In the genomic region with DNA sequence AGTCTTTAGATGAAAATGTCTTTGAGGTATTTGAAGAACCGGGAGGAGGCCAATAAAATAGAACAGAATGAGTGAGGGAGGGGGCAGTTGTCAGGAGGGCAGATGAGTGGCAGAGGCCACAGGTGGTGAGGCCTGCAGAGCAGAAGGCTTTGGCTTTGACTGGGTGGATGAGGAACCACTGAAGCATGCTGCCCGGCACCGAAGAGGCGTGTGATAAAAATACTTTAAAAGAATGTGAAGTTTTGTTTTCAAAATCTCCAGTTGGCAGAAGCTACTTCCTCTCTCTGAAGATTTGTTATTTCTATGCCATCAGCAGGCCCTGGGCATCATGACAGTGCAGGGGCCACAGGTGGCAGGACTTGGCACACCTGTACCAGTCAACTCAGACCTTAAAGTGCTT, we compare ENCODE assay signal across 15 cellular contexts. TPM values are rescaled to one million over a fixed set of nuclear protein-coding genes. Genes with fewer than 3 reads are reported as not detected.
A peak's percentile ranks its signal among the peaks of the same experiment; 100 is the strongest.
DNase-seq lines count a peak whose midpoint lies in the region; ATAC-seq and TF ChIP-seq lines count a peak whose summit lies in the region.
"Had no signal": no experiment of that assay in that cellular context is flagged by ENCODE, and none has a peak within 500 bp of the region (broad histone marks: within the 10 kb centered on the region; RNA-seq: fewer than 3 reads in every experiment).

No MANE protein-coding gene starts in this region.

- peak overlapping the region in 7 of 8 donors; percentile 16 to 71 (median 49) for H3K27ac ChIP-seq in spleen

- TF ChIP-seq POLR2A in spleen (IDR thresholded peaks at IDR 0.05), result no peak

- intact Hi-C loops in activated CD4-positive, alpha-beta memory T cell treated with anti-CD3 and anti-CD28 coated beads for 36 hours (cut with micrococcal nuclease), result no loop called here
- intact Hi-C loops in spleen (cut with DNase I; ENCODE audit: low total_unique reads), result no loop called here

- CTCF ChIA-PET in activated CD4-positive, alpha-beta memory T cell treated with anti-CD3 and anti-CD28 coated beads for 36 hours (lab: Charles Lee), result no interaction called here
- CTCF ChIA-PET in activated CD4-positive, alpha-beta memory T cell treated with anti-CD3 and anti-CD28 coated beads, Interleukin-2, amount 10 ng/mL, durations not matched to agents 7 days and 5 days (lab: Charles Lee), result no interaction called here

- peak; percentile 50 for ATAC-seq in HG02938 (IDR thresholded peaks at IDR 0.05; ENCODE audit: unreplicated experiment)
- ATAC-seq in GM18873 (IDR thresholded peaks at IDR 0.05; ENCODE audit: low FRiP score, unreplicated experiment), result no peak
- ATAC-seq: PC-3 had no signal

- H3K4me1 ChIP-seq in spleen, result peaks cover 0 to 18% (median 4%) of the 10 kb centered on the region in 6 donors

- peaks cover 5% of the 10 kb centered on the region for H3K4me1 Mint-ChIP-seq in activated CD4-positive, alpha-beta memory T cell treated with anti-CD3 and anti-CD28 coated beads for 36 hours (ENCODE audit: low read depth)
- H3K4me1 Mint-ChIP-seq in activated CD4-positive, alpha-beta memory T cell treated with anti-CD3 and anti-CD28 coated beads, Interleukin-2, amount 10 ng/mL, durations not matched to agents 7 days and 5 days, result peaks cover under 1% of the 10 kb centered on the region

- TF ChIP-seq CTCF in spleen (IDR thresholded peaks at IDR 0.05 in 8 of 11, conservative IDR thresholded peaks at IDR 0.05 in 3 of 11), result no peak

- no peaks in the 10 kb centered on the region for H3K36me3 ChIP-seq in spleen
- H3K36me3 ChIP-seq: tibial nerve had no signal

- H3K36me3 Mint-ChIP-seq in activated CD4-positive, alpha-beta memory T cell treated with anti-CD3 and anti-CD28 coated beads for 36 hours, result no peaks in the 10 kb centered on the region
- H3K36me3 Mint-ChIP-seq in activated CD4-positive, alpha-beta memory T cell treated with anti-CD3 and anti-CD28 coated beads, Interleukin-2, amount 10 ng/mL, durations not matched to agents 7 days and 5 days (ENCODE audit: low read depth), result no peaks in the 10 kb centered on the region

- no peaks in the 10 kb centered on the region for H3K9me3 ChIP-seq in spleen
- H3K9me3 ChIP-seq: tibial nerve had no signal

- 33 to 51% (median 45%) methylated on average over 4 of the region's 4 CpGs for WGBS in spleen, 5 donors

- peak; percentile 27 for DNase-seq in activated CD4-positive, alpha-beta memory T cell treated with anti-CD3 and anti-CD28 coated beads for 36 hours
- no peak for DNase-seq in activated CD4-positive, alpha-beta memory T cell treated with anti-CD3 and anti-CD28 coated beads, Interleukin-2, amount 10 ng/mL, durations not matched to agents 7 days and 5 days
- DNase-seq in RPMI8226 (peak; percentile 78), spleen (peak; percentile 82), DMS153 (lab: John Stamatoyannopoulos, UW) (no peak)
- DNase-seq in activated CD8-positive, alpha-beta memory T cell treated with anti-CD3 and anti-CD28 coated beads, Interleukin-2, amount 50 U/mL, for 4 hours, result no peak
- DNase-seq: foreskin fibroblast, KG1, PC-3 had no signal

- POLR2A ChIA-PET in activated CD4-positive, alpha-beta memory T cell treated with anti-CD3 and anti-CD28 coated beads for 36 hours (lab: Charles Lee), result no interaction called here
- POLR2A ChIA-PET in activated CD4-positive, alpha-beta memory T cell treated with anti-CD3 and anti-CD28 coated beads, Interleukin-2, amount 10 ng/mL, durations not matched to agents 7 days and 5 days (lab: Charles Lee), result no interaction called here

- no peak overlapping the region for H3K4me3 Mint-ChIP-seq in activated CD4-positive, alpha-beta memory T cell treated with anti-CD3 and anti-CD28 coated beads for 36 hours
- H3K4me3 Mint-ChIP-seq in activated CD4-positive, alpha-beta memory T cell treated with anti-CD3 and anti-CD28 coated beads, Interleukin-2, amount 10 ng/mL, durations not matched to agents 7 days and 5 days, result no peak overlapping the region

- H3K27me3 ChIP-seq in spleen (replicated peaks in 1 of 7), result no peaks in the 10 kb centered on the region
- H3K27me3 ChIP-seq: tibial nerve had no signal

- H3K9me3 Mint-ChIP-seq in activated CD4-positive, alpha-beta memory T cell treated with anti-CD3 and anti-CD28 coated beads for 36 hours, result no peaks in the 10 kb centered on the region
- no peaks in the 10 kb centered on the region for H3K9me3 Mint-ChIP-seq in activated CD4-positive, alpha-beta memory T cell treated with anti-CD3 and anti-CD28 coated beads, Interleukin-2, amount 10 ng/mL, durations not matched to agents 7 days and 5 days

- no peak overlapping the region for H3K4me3 ChIP-seq in spleen
- H3K4me3 ChIP-seq: tibial nerve had no signal

- H3K27ac Mint-ChIP-seq in activated CD4-positive, alpha-beta memory T cell treated with anti-CD3 and anti-CD28 coated beads for 36 hours, result no peak overlapping the region
- no peak overlapping the region for H3K27ac Mint-ChIP-seq in activated CD4-positive, alpha-beta memory T cell treated with anti-CD3 and anti-CD28 coated beads, Interleukin-2, amount 10 ng/mL, durations not matched to agents 7 days and 5 days

- peaks cover 10% of the 10 kb centered on the region for H3K27me3 Mint-ChIP-seq in activated CD4-positive, alpha-beta memory T cell treated with anti-CD3 and anti-CD28 coated beads for 36 hours
- H3K27me3 Mint-ChIP-seq in activated CD4-positive, alpha-beta memory T cell treated with anti-CD3 and anti-CD28 coated beads, Interleukin-2, amount 10 ng/mL, durations not matched to agents 7 days and 5 days, result peaks cover 16% of the 10 kb centered on the region

RNA-seq across cellular contexts. Expression of gene MS4A12, which starts 6.3 kb away (rescaled TPM):
- total RNA-seq in activated CD4-positive, alpha-beta memory T cell treated with anti-CD3 and anti-CD28 coated beads for 36 hours, result not detected
- total RNA-seq in activated CD4-positive, alpha-beta memory T cell treated with anti-CD3 and anti-CD28 coated beads, Interleukin-2, amount 10 ng/mL, durations not matched to agents 7 days and 5 days, result not detected
- total RNA-seq in spleen, result not detected
- polyA plus RNA-seq in spleen, result under 1 TPM in 1 of 3 donors, not detected in 2; 0.10 TPM
- total RNA-seq: activated CD8-positive, alpha-beta memory T cell treated with anti-CD3 and anti-CD28 coated beads for 36 hours; bronchial epithelial cell; mononuclear cell; PC-3; tibial nerve had no signal

RNA-seq across cellular contexts. Expression of gene MS4A13, which starts 16.3 kb away (rescaled TPM):
- not detected for total RNA-seq in activated CD4-positive, alpha-beta memory T cell treated with anti-CD3 and anti-CD28 coated beads for 36 hours
- not detected for total RNA-seq in activated CD4-positive, alpha-beta memory T cell treated with anti-CD3 and anti-CD28 coated beads, Interleukin-2, amount 10 ng/mL, durations not matched to agents 7 days and 5 days
- not detected for total RNA-seq in spleen
- polyA plus RNA-seq in spleen, result not detected
- total RNA-seq: activated CD8-positive, alpha-beta memory T cell treated with anti-CD3 and anti-CD28 coated beads for 36 hours; bronchial epithelial cell; mononuclear cell; PC-3; tibial nerve had no signal

RNA-seq across cellular contexts. Expression of gene MS4A1, which starts 43.2 kb away (rescaled TPM):
- total RNA-seq in activated CD4-positive, alpha-beta memory T cell treated with anti-CD3 and anti-CD28 coated beads for 36 hours, result not detected
- total RNA-seq in activated CD4-positive, alpha-beta memory T cell treated with anti-CD3 and anti-CD28 coated beads, Interleukin-2, amount 10 ng/mL, durations not matched to agents 7 days and 5 days, result not detected
- total RNA-seq in spleen, result 100 to 1,000 TPM; 237 to 532 (median 344) TPM
- 1,000 to 10,000 TPM in 1 of 3 donors, 100 to 1,000 TPM in 2; 575 to 1,116 (median 717) TPM for polyA plus RNA-seq in spleen
- total RNA-seq: bronchial epithelial cell, PC-3 had no signal

Comparison
In these comparisons a context has a peak if more than half of its experiments do, and no peak if none do; other contexts are left out.
1. DNase-seq: peak in activated CD4-positive, alpha-beta memory T cell treated with anti-CD3 and anti-CD28 coated beads for 36 hours (single experiment), RPMI8226 (single experiment) and spleen (single experiment); none in activated CD4-positive, alpha-beta memory T cell treated with anti-CD3 and anti-CD28 coated beads, Interleukin-2, amount 10 ng/mL, durations not matched to agents 7 days and 5 days (single experiment), activated CD8-positive, alpha-beta memory T cell treated with anti-CD3 and anti-CD28 coated beads, Interleukin-2, amount 50 U/mL, for 4 hours (single experiment) and DMS153 (single experiment).
2. RNA of gene MS4A1, which starts 43.2 kb away (total RNA-seq): 237 to 532 TPM in spleen; not detected in activated CD4-positive, alpha-beta memory T cell treated with anti-CD3 and anti-CD28 coated beads for 36 hours and not detected in activated CD4-positive, alpha-beta memory T cell treated with anti-CD3 and anti-CD28 coated beads, Interleukin-2, amount 10 ng/mL, durations not matched to agents 7 days and 5 days; every median in the first group is over 100 times any median in the second.